ENCODE assay signal across 1 cellular context in the genomic region with DNA sequence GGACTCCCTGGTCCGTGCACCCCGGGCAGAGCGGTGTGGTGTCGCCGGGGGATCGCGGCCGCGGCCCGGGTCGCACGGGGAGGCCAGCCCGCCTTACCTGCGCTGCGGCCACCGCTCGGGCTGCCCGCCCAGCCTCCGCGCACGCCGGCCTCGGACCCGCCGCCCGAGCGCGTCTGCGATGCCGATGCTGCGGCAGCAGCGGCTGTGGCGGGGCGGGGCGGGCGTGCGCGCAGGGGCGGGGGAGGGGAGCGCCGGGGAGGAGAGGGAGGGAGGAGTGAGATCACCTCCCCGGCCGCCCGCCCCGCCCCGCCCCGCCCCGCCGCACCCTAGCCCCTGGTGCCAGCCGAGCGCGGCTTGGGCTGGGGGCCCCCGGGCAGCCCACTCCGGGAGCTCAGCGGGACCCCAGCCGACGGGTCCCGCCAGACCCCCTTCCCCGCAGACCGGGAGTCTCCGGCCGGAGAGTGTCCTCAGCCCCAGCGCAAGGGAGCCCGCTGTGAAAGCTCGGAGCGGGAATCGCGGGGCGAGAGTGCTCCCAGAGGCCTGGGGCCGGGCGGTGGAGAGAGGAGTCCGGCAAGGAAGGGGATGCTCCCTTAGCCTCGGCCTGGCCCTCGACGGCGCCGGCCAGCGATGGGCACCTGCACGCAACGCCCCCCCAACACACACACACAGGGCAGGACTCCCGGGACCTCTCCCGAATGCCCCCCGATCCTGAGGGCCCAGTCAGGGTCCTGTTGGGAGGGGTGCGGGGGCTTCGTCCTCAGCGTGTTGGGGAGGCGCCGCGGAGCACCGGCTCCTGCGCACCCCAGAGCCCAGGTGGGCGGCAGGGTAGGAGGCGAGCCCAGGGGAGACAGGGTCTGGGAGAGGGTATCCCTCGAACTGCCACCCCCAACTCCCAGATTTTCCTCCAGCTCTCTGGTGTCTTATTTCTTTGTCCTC.
TF ChIP-seq lines count a peak whose summit lies in the region.

A gene with protein sequence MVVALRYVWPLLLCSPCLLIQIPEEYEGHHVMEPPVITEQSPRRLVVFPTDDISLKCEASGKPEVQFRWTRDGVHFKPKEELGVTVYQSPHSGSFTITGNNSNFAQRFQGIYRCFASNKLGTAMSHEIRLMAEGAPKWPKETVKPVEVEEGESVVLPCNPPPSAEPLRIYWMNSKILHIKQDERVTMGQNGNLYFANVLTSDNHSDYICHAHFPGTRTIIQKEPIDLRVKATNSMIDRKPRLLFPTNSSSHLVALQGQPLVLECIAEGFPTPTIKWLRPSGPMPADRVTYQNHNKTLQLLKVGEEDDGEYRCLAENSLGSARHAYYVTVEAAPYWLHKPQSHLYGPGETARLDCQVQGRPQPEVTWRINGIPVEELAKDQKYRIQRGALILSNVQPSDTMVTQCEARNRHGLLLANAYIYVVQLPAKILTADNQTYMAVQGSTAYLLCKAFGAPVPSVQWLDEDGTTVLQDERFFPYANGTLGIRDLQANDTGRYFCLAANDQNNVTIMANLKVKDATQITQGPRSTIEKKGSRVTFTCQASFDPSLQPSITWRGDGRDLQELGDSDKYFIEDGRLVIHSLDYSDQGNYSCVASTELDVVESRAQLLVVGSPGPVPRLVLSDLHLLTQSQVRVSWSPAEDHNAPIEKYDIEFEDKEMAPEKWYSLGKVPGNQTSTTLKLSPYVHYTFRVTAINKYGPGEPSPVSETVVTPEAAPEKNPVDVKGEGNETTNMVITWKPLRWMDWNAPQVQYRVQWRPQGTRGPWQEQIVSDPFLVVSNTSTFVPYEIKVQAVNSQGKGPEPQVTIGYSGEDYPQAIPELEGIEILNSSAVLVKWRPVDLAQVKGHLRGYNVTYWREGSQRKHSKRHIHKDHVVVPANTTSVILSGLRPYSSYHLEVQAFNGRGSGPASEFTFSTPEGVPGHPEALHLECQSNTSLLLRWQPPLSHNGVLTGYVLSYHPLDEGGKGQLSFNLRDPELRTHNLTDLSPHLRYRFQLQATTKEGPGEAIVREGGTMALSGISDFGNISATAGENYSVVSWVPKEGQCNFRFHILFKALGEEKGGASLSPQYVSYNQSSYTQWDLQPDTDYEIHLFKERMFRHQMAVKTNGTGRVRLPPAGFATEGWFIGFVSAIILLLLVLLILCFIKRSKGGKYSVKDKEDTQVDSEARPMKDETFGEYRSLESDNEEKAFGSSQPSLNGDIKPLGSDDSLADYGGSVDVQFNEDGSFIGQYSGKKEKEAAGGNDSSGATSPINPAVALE (minus strand): TSS at position 206 of the 936 bp plus-strand sequence. CDS start 10,337 bp downstream, outside the sequence.

TF ChIP-seq in HCT116, 20 proteins besides CTCF, POLR2A, EP300 and RAD21 (continued from another document):
- no peak for TF ChIP-seq JUND (IDR thresholded peaks at IDR 0.05)
- TF ChIP-seq EZH2 (IDR thresholded peaks at IDR 0.05), result no peak
